ENCODE assay signal across 29 cellular contexts in the genomic region with DNA sequence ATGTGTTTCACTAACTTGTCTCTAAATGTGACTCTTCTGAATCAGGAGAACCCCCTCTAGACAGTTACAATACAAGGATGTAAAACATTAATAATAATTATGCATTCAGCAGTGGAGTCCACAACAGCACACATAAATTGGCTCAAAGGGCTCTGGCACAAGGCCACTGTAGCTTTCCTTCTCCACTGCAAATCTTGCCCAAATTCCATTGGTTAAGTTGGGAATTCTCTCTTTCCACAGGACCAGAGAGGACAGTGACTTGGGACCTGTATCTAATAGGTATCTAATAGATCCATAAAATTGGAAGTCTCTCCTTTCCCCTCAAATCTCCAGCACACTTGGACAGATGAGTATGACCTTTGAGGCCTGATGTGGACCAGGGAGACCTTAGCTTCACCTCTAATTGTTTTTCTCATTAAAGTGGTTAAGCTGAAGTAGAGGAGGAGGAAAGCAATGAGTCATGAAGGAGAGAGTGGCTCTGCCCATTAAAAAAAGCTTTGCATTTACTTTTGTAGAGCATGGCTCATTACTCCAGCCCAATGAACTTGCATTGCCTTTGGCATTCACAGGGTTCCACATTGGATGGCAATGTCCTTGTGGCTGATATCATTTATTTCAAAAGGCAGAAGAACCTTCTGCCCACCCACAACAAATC.
DNase-seq lines count a peak whose midpoint lies in the region; ATAC-seq and TF ChIP-seq lines count a peak whose summit lies in the region.
"Had no signal": no experiment of that assay in that cellular context is flagged by ENCODE, and none has a peak within 500 bp of the region (broad histone marks: within the 10 kb centered on the region; RNA-seq: fewer than 3 reads in every experiment).

No MANE protein-coding gene starts in this region.

- ATAC-seq in GM21528 (IDR thresholded peaks at IDR 0.05; ENCODE audit: low FRiP score, unreplicated experiment) (no peak), HG02840 (IDR thresholded peaks at IDR 0.05; ENCODE audit: low FRiP score, unreplicated experiment) (no peak)
- ATAC-seq: activated CD8-positive, alpha-beta T cell treated with anti-CD3 and anti-CD28 coated beads for 36 hours; naive thymus-derived CD4-positive, alpha-beta T cell; T-cell had no signal

- H3K4me3 ChIP-seq in fibroblast of the aortic adventitia (ENCODE audit: low read depth, low read length), result no peak overlapping the region
- H3K4me3 ChIP-seq: colonic mucosa, esophagus squamous epithelium, Peyer's patch, SJCRH30, skin epidermis had no signal

- DNase-seq in A172 (ENCODE audit: low spot score) (peak; percentile 57), HCEC 1CT (peak; percentile 18), amniotic epithelial cell (ENCODE audit: low read depth) (peak; percentile 20), fibroblast of the aortic adventitia (ENCODE audit: low read depth) (peak; percentile 55), NCI-H1436 (lab: John Stamatoyannopoulos, UW) (no peak), C1 segment of cervical spinal cord (lab: John Stamatoyannopoulos, UW) (no peak)
- DNase-seq: activated CD4-positive, CD25-positive, alpha-beta regulatory T cell treated with anti-CD3 and anti-CD28 coated beads, Interleukin-2, amount 50 U/mL, for 72 hours; activated CD8-positive, alpha-beta T cell treated with anti-CD3 and anti-CD28 coated beads for 36 hours; activated effector memory CD4-positive, alpha-beta T cell treated with Interleukin-2 at 50 U/mL for 16 hours; activated naive CD8-positive, alpha-beta T cell treated with anti-CD3 and anti-CD28 coated beads for 36 hours; BE2C; brain microvascular endothelial cell; colonic mucosa; COR-L47; effector memory CD4-positive, alpha-beta T cell; esophagus squamous epithelium; Karpas-422; left colon; naive thymus-derived CD4-positive, alpha-beta T cell; NCI-H1694 treated with DMSO at 0.1 percent for 48 hours; NCI-H526 treated with DMSO at 0.1 percent for 48 hours; nucleus accumbens; Peyer's patch; SJCRH30; stimulated activated CD4-positive, alpha-beta T cell treated with anti-CD3 and anti-CD28 coated beads, Interleukin-2, amount 100 ng/mL, for 24 hours; T-cell had no signal

- no peak for TF ChIP-seq CTCF in fibroblast of the aortic adventitia (IDR thresholded peaks at IDR 0.05; ENCODE audit: insufficient read depth, low read length)

Comparison
In these comparisons a context has a peak if more than half of its experiments do, and no peak if none do; other contexts are left out.
1. DNase-seq: peak in A172 (single experiment), HCEC 1CT (single experiment), amniotic epithelial cell (single experiment) and fibroblast of the aortic adventitia (single experiment); none in NCI-H1436 (single experiment) and C1 segment of cervical spinal cord (0 of 14).